1 cellular context compared by ENCODE assay signal in the genomic region with DNA sequence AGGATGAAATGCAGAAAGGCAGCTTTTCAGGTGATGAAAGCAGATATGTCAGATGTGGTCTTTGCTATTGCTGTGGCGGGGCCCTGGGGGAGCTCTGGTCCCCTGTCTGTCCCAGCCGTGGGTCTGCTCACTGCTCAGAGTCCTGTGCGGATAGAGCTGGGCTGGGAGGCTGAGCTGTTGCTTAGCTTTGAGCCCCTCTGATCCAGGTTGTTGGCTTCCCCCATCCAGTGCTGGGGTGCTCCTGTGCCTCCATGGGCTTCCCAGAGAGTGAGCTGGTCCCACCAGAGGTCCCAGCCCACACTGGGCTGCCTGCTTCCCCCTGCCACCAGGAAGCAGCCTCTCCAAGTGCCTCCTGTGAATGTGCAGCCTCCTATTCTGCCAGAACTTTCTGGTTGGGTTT.
TF ChIP-seq lines count a peak whose summit lies in the region.

No MANE protein-coding gene starts in this region.

TF ChIP-seq in IMR-90, 13 proteins besides CTCF, POLR2A, EP300 and RAD21 (continued from another document):
- TF ChIP-seq, protein P1, sequence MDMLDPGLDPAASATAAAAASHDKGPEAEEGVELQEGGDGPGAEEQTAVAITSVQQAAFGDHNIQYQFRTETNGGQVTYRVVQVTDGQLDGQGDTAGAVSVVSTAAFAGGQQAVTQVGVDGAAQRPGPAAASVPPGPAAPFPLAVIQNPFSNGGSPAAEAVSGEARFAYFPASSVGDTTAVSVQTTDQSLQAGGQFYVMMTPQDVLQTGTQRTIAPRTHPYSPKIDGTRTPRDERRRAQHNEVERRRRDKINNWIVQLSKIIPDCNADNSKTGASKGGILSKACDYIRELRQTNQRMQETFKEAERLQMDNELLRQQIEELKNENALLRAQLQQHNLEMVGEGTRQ (IDR thresholded peaks at IDR 0.05; ENCODE audit: low read depth, low read length): no peak
- no peak for TF ChIP-seq MXI1 (IDR thresholded peaks at IDR 0.05; ENCODE audit: borderline replicate concordance, low read depth, low read length)
- TF ChIP-seq, protein P2, sequence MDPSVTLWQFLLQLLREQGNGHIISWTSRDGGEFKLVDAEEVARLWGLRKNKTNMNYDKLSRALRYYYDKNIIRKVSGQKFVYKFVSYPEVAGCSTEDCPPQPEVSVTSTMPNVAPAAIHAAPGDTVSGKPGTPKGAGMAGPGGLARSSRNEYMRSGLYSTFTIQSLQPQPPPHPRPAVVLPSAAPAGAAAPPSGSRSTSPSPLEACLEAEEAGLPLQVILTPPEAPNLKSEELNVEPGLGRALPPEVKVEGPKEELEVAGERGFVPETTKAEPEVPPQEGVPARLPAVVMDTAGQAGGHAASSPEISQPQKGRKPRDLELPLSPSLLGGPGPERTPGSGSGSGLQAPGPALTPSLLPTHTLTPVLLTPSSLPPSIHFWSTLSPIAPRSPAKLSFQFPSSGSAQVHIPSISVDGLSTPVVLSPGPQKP (IDR thresholded peaks at IDR 0.05; ENCODE audit: borderline replicate concordance, low read depth, low read length): no peak
- TF ChIP-seq MAZ (IDR thresholded peaks at IDR 0.05; ENCODE audit: borderline replicate concordance, low read depth, low read length): no peak
- no peak for TF ChIP-seq BHLHE40 (IDR thresholded peaks at IDR 0.05; ENCODE audit: low read depth, low read length)
- no peak for TF ChIP-seq MAFK (IDR thresholded peaks at IDR 0.05; ENCODE audit: low read depth, low read length)
